Comparison of ENCODE assay signal across 12 cellular contexts in the genomic region with DNA sequence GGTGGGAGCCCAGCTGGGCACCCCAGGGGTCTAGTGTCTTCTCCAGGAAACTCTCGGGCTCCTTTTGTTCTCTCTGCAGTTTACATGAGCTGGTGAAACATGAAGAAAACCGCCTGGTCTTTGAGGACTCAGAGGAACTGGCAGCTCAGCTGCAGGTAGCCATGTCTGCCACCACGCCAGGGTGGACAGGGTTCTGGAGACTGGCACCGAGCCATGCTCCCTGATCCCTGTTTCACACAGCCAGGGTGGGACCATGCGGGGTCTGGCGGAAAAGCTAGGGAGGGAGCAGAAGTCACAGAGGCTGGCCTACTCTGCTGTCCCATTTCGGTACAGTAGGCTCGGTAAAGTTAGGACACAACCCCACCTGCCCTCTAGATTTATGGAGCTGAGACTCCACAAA. TPM values are rescaled to one million over a fixed set of nuclear protein-coding genes. Genes with fewer than 3 reads are reported as not detected.
"Had no signal": no experiment of that assay in that cellular context is flagged by ENCODE, and none has a peak within 500 bp of the region (broad histone marks: within the 10 kb centered on the region; RNA-seq: fewer than 3 reads in every experiment).

No MANE protein-coding gene starts in this region.

RNA-seq across cellular contexts. Expression of a gene that starts 15.5 kb away (rescaled TPM):
- total RNA-seq: liver, mononuclear cell, omental fat pad, psoas muscle, smooth muscle cell, stomach, testis, transverse colon, vagina had no signal
- polyA plus RNA-seq: liver, mammary epithelial cell, pancreas, psoas muscle, stomach, urinary bladder had no signal
